16 cellular contexts compared by ENCODE assay signal in the genomic region with DNA sequence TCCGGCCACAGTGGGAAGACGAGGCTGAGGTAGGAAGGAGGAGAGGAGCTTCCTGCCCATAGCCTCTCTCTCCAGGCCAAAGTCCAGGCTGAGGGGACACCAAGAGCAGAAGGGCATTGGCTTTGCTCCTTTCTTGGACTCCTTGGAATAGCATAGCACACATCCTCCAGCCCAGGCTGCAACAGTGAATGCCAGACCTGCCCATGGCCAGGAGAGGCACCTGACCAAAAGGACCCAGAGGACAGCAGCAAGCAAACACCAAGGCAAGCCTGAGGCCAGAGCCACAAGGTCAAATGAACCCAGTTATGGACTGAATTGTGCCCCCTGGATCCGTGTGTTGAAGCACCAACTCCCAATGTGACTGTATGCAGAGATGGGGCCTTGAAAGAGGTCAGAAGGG.
DNase-seq lines count a peak whose midpoint lies in the region; ATAC-seq and TF ChIP-seq lines count a peak whose summit lies in the region.
"Had no signal": no experiment of that assay in that cellular context is flagged by ENCODE, and none has a peak within 500 bp of the region (broad histone marks: within the 10 kb centered on the region; RNA-seq: fewer than 3 reads in every experiment).

No MANE protein-coding gene starts in this region.

- H3K4me2 ChIP-seq in BLaER1 treated with 17β-estradiol and CSF1 and Interleukin-3, amounts not matched to agents 10 nM and 100 nM = peak overlapping the region in 8 of 11 experiments; percentile 34 to 85 (median 76); a peak in 14 of 22 replicates
- H3K4me2 ChIP-seq in mesenchymal stem cell (ENCODE audit: low read length, poor library complexity, severe bottlenecking) = no peak overlapping the region

- H2BK12ac ChIP-seq in mesenchymal stem cell (ENCODE audit: low read length in 2 of 2) = peak overlapping the region; percentile 29 to 85

- peak overlapping the region in 7 of 11 experiments; percentile 1 to 85 (median 79); a peak in 9 of 22 replicates for H3K9ac ChIP-seq in BLaER1 treated with 17β-estradiol and CSF1 and Interleukin-3, amounts not matched to agents 10 nM and 100 nM
- no peak overlapping the region for H3K9ac ChIP-seq in mesenchymal stem cell (ENCODE audit: low read length)

- H3K79me1 ChIP-seq in mesenchymal stem cell (replicated peaks; ENCODE audit: low read length, poor library complexity, severe bottlenecking) = no peaks in the 10 kb centered on the region

- H2AK5ac ChIP-seq in mesenchymal stem cell (ENCODE audit: low read length, severe bottlenecking) = no peak overlapping the region

- peak overlapping the region; percentile 26 for H2BK15ac ChIP-seq in mesenchymal stem cell (ENCODE audit: low read depth, poor library complexity, severe bottlenecking)

- no peak overlapping the region for H2BK5ac ChIP-seq in mesenchymal stem cell (ENCODE audit: low read depth, low read length, poor library complexity, severe bottlenecking)

- TF ChIP-seq EP300 in esophagus muscularis mucosa (IDR thresholded peaks at IDR 0.05) (no peak), suprapubic skin (IDR thresholded peaks at IDR 0.05) (no peak)

- no peak overlapping the region for H4K8ac ChIP-seq in mesenchymal stem cell (ENCODE audit: low read length)

- H3K4ac ChIP-seq in mesenchymal stem cell (ENCODE audit: low read depth in 1 of 2, low read length in 2 of 2) = no peak overlapping the region

- H3K27me3 ChIP-seq in BLaER1 treated with 17β-estradiol and CSF1 and Interleukin-3, amounts not matched to agents 10 nM and 100 nM = no peaks in the 10 kb centered on the region
- no peaks in the 10 kb centered on the region for H3K27me3 ChIP-seq in esophagus muscularis mucosa
- H3K27me3 ChIP-seq in mesenchymal stem cell (ENCODE audit: control insufficient read depth in 1 of 2, insufficient read depth in 1 of 2, low read length in 2 of 2) = no peaks in the 10 kb centered on the region
- no peaks in the 10 kb centered on the region for H3K27me3 ChIP-seq in suprapubic skin

- H4K20me1 ChIP-seq in BLaER1 treated with 17β-estradiol and CSF1 and Interleukin-3, amounts not matched to agents 10 nM and 100 nM = no peaks in the 10 kb centered on the region

- H3K4me1 ChIP-seq in BLaER1 treated with 17β-estradiol and CSF1 and Interleukin-3, amounts not matched to agents 10 nM and 100 nM = peaks cover 5 to 67% (median 63%) of the 10 kb centered on the region in 10 experiments; a peak in 18 of 20 replicates
- H3K4me1 ChIP-seq in esophagus muscularis mucosa (peaks cover 3 to 11% (median 8%) of the 10 kb centered on the region in 4 donors), mesenchymal stem cell (ENCODE audit: control insufficient read depth, insufficient read depth, low read depth, low read length) (no peaks in the 10 kb centered on the region), suprapubic skin (no peaks in the 10 kb centered on the region)

- H2BK120ac ChIP-seq in mesenchymal stem cell (ENCODE audit: low read depth, low read length) = no peak overlapping the region

- H2AFZ ChIP-seq in mesenchymal stem cell (ENCODE audit: low read depth, low read length) = no peak overlapping the region

- H3K18ac ChIP-seq in mesenchymal stem cell (ENCODE audit: low read depth in 1 of 2, low read length in 2 of 2) = peak overlapping the region in 1 of 2 experiments; percentile 61

- peak overlapping the region in 10 of 11 experiments; percentile 72 to 98 (median 91); a peak in 21 of 22 replicates for H3K27ac ChIP-seq in BLaER1 treated with 17β-estradiol and CSF1 and Interleukin-3, amounts not matched to agents 10 nM and 100 nM
- H3K27ac ChIP-seq in esophagus muscularis mucosa (replicated peaks in 1 of 4) (no peak overlapping the region), mesenchymal stem cell (ENCODE audit: low read length, poor library complexity, severe bottlenecking) (no peak overlapping the region), suprapubic skin (no peak overlapping the region)

- TF ChIP-seq POLR2A in esophagus muscularis mucosa (IDR thresholded peaks at IDR 0.05; ENCODE audit: low read depth) = no peak
- no peak for TF ChIP-seq POLR2A in suprapubic skin (IDR thresholded peaks at IDR 0.05)

- WGBS in esophagus muscularis mucosa = 77% methylated on average over 3 of the region's 3 CpGs
- WGBS in mesenchymal stem cell = 87% methylated on average over 3 of the region's 3 CpGs
- WGBS in suprapubic skin = 80% methylated on average over 3 of the region's 3 CpGs

- ATAC-seq in GM19351 (IDR thresholded peaks at IDR 0.05; ENCODE audit: unreplicated experiment) = no peak
- ATAC-seq: CD8-positive, alpha-beta T cell had no signal

- intact Hi-C loops in esophagus muscularis mucosa (cut with DNase I) = no loop called here

- peaks cover 0 to 22% (median 0%) of the 10 kb centered on the region in 11 experiments; a peak in 7 of 22 replicates for H3K36me3 ChIP-seq in BLaER1 treated with 17β-estradiol and CSF1 and Interleukin-3, amounts not matched to agents 10 nM and 100 nM
- no peaks in the 10 kb centered on the region for H3K36me3 ChIP-seq in esophagus muscularis mucosa
- H3K36me3 ChIP-seq in mesenchymal stem cell (ENCODE audit: control insufficient read depth in 1 of 2, insufficient read depth in 2 of 2, low read depth in 1 of 2, low read length in 2 of 2) = no peaks in the 10 kb centered on the region
- H3K36me3 ChIP-seq in suprapubic skin = no peaks in the 10 kb centered on the region

- peak overlapping the region in 2 of 10 experiments; percentile 20 to 21; a peak in 2 of 20 replicates for H3K4me3 ChIP-seq in BLaER1 treated with 17β-estradiol and CSF1 and Interleukin-3, amounts not matched to agents 10 nM and 100 nM
- H3K4me3 ChIP-seq in esophagus muscularis mucosa (no peak overlapping the region), mesenchymal stem cell (ENCODE audit: insufficient read depth in 1 of 2, low read depth in 1 of 2, low read length in 2 of 2) (no peak overlapping the region), suprapubic skin (no peak overlapping the region)

- peak overlapping the region; percentile 5 for H4K91ac ChIP-seq in mesenchymal stem cell (ENCODE audit: low read length)

- DNase-seq in esophagus muscularis mucosa (ENCODE audit: extremely low spot score) (peak; percentile 55), mesenchymal stem cell (no peak), suprapubic skin (ENCODE audit: low spot score in 2 of 2) (no peak), germinal center (ENCODE audit: low spot score) (no peak), SW480 (ENCODE audit: low spot score) (no peak)
- DNase-seq: 8988T; AML-193; C1 segment of cervical spinal cord; Caco-2; Calu3; CD4-positive, alpha-beta T cell; CD8-positive, alpha-beta T cell; DMS79 treated with DMSO at 0.1 percent for 48 hours; GF-D8 had no signal

- TF ChIP-seq CTCF in esophagus muscularis mucosa (IDR thresholded peaks at IDR 0.05) (no peak), suprapubic skin (IDR thresholded peaks at IDR 0.05) (no peak)

- no peak overlapping the region for H3K14ac ChIP-seq in mesenchymal stem cell (ENCODE audit: low read length in 2 of 2)

- H3K23ac ChIP-seq in mesenchymal stem cell (ENCODE audit: low read length in 2 of 2) = no peak overlapping the region

- H3K9me3 ChIP-seq in BLaER1 treated with 17β-estradiol and CSF1 and Interleukin-3, amounts not matched to agents 10 nM and 100 nM (replicated peaks in 1 of 11) = peaks cover 26 to 67% (median 52%) of the 10 kb centered on the region in 11 experiments
- H3K9me3 ChIP-seq in esophagus muscularis mucosa (peaks cover 0 to 22% (median 20%) of the 10 kb centered on the region in 4 donors), mesenchymal stem cell (ENCODE audit: control insufficient read depth, low read length) (peaks cover 43% of the 10 kb centered on the region), suprapubic skin (no peaks in the 10 kb centered on the region)

Comparison
In these comparisons a context has a peak if more than half of its experiments do, and no peak if none do; other contexts are left out.
1. H3K27ac ChIP-seq: peak in BLaER1 treated with 17β-estradiol and CSF1 and Interleukin-3, amounts not matched to agents 10 nM and 100 nM (10 of 11); none in esophagus muscularis mucosa (0 of 4), mesenchymal stem cell (single experiment) and suprapubic skin (single experiment).